8 cellular contexts compared by ENCODE assay signal in the genomic region with DNA sequence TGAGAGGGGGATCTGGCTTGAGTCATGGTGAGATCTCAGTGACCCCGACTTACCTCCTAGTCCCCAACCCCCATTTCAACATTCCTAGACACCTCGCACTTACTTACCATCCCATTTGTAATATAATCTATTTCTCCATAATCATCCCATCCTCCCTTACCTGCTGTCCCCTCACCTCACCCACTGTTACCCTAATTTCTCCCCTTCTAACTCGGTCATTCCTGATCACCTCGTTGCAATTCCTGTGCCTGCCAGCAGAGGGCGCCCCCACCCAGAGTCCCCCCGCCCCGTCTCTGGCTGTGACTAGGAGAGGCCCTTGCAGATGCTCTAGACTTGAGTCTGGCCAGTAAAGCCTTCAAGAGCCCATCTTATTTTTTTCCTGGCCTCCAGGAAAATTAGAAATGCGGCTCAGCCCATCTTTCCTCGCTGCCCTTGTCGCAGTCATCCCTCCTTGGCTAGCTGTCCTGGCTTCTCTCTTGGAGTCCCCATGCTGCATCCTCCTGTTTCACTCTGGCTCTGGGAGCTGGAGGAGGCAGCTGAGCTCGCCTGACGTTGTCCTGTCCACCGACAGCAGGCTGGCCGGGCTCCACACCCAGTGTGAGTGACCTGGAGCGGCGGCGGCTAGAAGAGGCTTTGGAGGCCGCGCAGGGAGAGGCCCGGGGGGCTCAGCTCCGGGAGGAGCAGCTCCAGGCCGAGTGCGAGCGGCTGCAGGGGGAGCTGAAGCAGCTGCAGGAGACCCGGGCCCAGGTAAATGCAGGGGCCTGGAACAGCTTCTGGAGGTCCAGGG. TPM values are rescaled to one million over a fixed set of nuclear protein-coding genes. Genes with fewer than 3 reads are reported as not detected.
DNase-seq lines count a peak whose midpoint lies in the region; ATAC-seq lines count a peak whose summit lies in the region.

No MANE protein-coding gene starts in this region.

- H2BK15ac ChIP-seq in mesendoderm (replicated peaks; ENCODE audit: low read depth) = no peak overlapping the region

- no peak overlapping the region for H3K27ac ChIP-seq in mesendoderm (ENCODE audit: low read depth, low read length)

- H3K79me1 ChIP-seq in mesendoderm (ENCODE audit: low read length) = no peaks in the 10 kb centered on the region

- H3K18ac ChIP-seq in mesendoderm (ENCODE audit: low read length) = no peak overlapping the region

- H4K5ac ChIP-seq in mesendoderm (ENCODE audit: low read length) = no peak overlapping the region

- no peak overlapping the region for H2BK120ac ChIP-seq in mesendoderm (ENCODE audit: low read depth, low read length)

- no peak overlapping the region for H2BK5ac ChIP-seq in mesendoderm (ENCODE audit: low read length)

- no peak overlapping the region for H3K4ac ChIP-seq in mesendoderm (ENCODE audit: low read depth, low read length)

- H3K27me3 ChIP-seq in mesendoderm (ENCODE audit: insufficient read depth, low read length, poor library complexity) = no peaks in the 10 kb centered on the region

- no peak overlapping the region for H3K56ac ChIP-seq in mesendoderm (ENCODE audit: low read length)

- no peak overlapping the region for H3K4me3 ChIP-seq in mesendoderm (ENCODE audit: low read length)

- no CpG with 5 or more reads among the region's 25 CpGs for WGBS in mesendoderm (ENCODE audit: extremely low coverage, insufficient coverage, low lambda C conversion rate)

- H3K23ac ChIP-seq in mesendoderm (ENCODE audit: low read length) = no peak overlapping the region

- H4K8ac ChIP-seq in mesendoderm (ENCODE audit: low read depth, low read length) = no peak overlapping the region

- no peak for ATAC-seq in GM21360 (IDR thresholded peaks at IDR 0.05; ENCODE audit: unreplicated experiment)

- no peak overlapping the region for H3K9ac ChIP-seq in mesendoderm (ENCODE audit: low read length)

- H2AK5ac ChIP-seq in mesendoderm (ENCODE audit: low read length) = no peak overlapping the region

- peaks cover 2% of the 10 kb centered on the region for H3K4me1 ChIP-seq in mesendoderm (ENCODE audit: control insufficient read depth, low read depth, low read length)

- DNase-seq in SHP77 (lab: John Stamatoyannopoulos, UW) = peak; percentile 9 to 26
- no peak for DNase-seq in SHP77 treated with DMSO at 0.1 percent for 48 hours (lab: John Stamatoyannopoulos, UW)
- peak; percentile 35 for DNase-seq in NCI-H345 (lab: John Stamatoyannopoulos, UW)
- peak; percentile 90 to 93 for DNase-seq in activated CD4-positive, alpha-beta T cell treated with anti-CD3 and anti-CD28 coated beads, Interleukin-2, amount 50 U/mL, for 48 hours
- DNase-seq in dermis blood vessel endothelial cell = peak; percentile 62
- DNase-seq in mesendoderm = peak; percentile 57
- peak; percentile 97 for DNase-seq in stimulated activated CD8-positive, alpha-beta memory T cell treated with anti-CD3 and anti-CD28 coated beads, Interleukin-4, amount 100 ng/mL, for 48 hours

- H3K4me2 ChIP-seq in mesendoderm (ENCODE audit: low read length) = no peak overlapping the region

- H3K36me3 ChIP-seq in mesendoderm (ENCODE audit: control insufficient read depth, insufficient read depth, low read length) = no peaks in the 10 kb centered on the region

- no peaks in the 10 kb centered on the region for H3K79me2 ChIP-seq in mesendoderm (ENCODE audit: control insufficient read depth, insufficient read depth, low read length)

RNA-seq across cellular contexts. Expression of a gene that starts 5.0 kb away (rescaled TPM):
- 14.8 and 20.2 TPM in 2 replicates for total RNA-seq in dermis blood vessel endothelial cell
- polyA plus RNA-seq in mesendoderm (2013, experiment 1 of 2) = 8.1 TPM
- 7.0 TPM for polyA plus RNA-seq in mesendoderm (2013, experiment 2 of 2)

RNA-seq across cellular contexts. Expression of a gene that starts 34.1 kb away (rescaled TPM):
- total RNA-seq in dermis blood vessel endothelial cell = not detected in 2 replicates
- polyA plus RNA-seq in mesendoderm (2013, experiment 1 of 2) = 0.01 TPM
- polyA plus RNA-seq in mesendoderm (2013, experiment 2 of 2) = 0.04 TPM

RNA-seq across cellular contexts. Expression of a gene that starts 49.2 kb away (rescaled TPM):
- 394 and 596 TPM in 2 replicates for total RNA-seq in dermis blood vessel endothelial cell
- polyA plus RNA-seq in mesendoderm (2013, experiment 1 of 2) = 345 TPM
- 347 TPM for polyA plus RNA-seq in mesendoderm (2013, experiment 2 of 2)
